Comparison of ENCODE assay signal across 24 cellular contexts in the genomic region with DNA sequence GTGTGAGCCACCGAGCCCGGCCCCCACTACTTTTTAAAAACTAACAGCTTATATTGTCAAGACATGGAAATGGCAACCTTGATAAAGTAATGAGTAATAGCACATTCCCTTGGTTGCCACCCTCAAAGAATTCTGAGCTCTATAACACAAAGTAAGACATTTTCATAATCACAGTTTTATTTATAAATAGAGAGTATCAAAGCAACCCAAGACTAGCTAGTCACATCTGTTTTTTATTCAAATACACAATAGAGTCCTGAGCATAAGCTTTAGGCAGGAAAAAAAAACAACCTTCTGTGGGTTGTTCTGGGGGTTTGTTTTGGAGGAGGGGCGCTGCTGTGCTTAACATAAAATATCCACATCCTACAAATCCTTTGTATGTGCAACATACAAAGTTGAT.
"Had no signal": no experiment of that assay in that cellular context is flagged by ENCODE, and none has a peak within 500 bp of the region (broad histone marks: within the 10 kb centered on the region; RNA-seq: fewer than 3 reads in every experiment).

No MANE protein-coding gene starts in this region.

- H3K4me1 ChIP-seq: body of pancreas, foreskin keratinocyte, pancreas, psoas muscle had no signal

- H3K27ac ChIP-seq: body of pancreas, foreskin keratinocyte, neutrophil, pancreas, psoas muscle, right atrium auricular region, spleen, thoracic aorta had no signal

- H3K27me3 Mint-ChIP-seq: activated naive CD4-positive, alpha-beta T cell treated with anti-CD3 and anti-CD28 coated beads, Interleukin-2, amount 10 ng/mL, durations not matched to agents 7 days and 5 days; memory B cell; T-cell; type B pancreatic cell had no signal

- H3K4me3 ChIP-seq: body of pancreas, pancreas, psoas muscle, right atrium auricular region, spleen, thoracic aorta had no signal

- H3K27me3 ChIP-seq: body of pancreas, foreskin keratinocyte, neutrophil, pancreas, right atrium auricular region, spleen had no signal

- ATAC-seq: body of pancreas, esophagus mucosa, foreskin keratinocyte, left colon, pancreas, psoas muscle, T-cell, WTC11 had no signal

- H3K9me3 ChIP-seq: body of pancreas, neutrophil, pancreas, psoas muscle, right atrium auricular region, spleen, thoracic aorta had no signal

- DNase-seq: activated CD4-positive, alpha-beta T cell treated with anti-CD3 and anti-CD28 coated beads for 4 hours; activated CD4-positive, alpha-beta T cell treated with anti-CD3 and anti-CD28 coated beads, Interleukin-2, amount 50 U/mL, for 48 hours; activated effector memory CD4-positive, alpha-beta T cell treated with anti-CD3 and anti-CD28 coated beads, Interleukin-2, amount 50 U/mL, for 16 hours; activated naive CD4-positive, alpha-beta T cell treated with anti-CD3 and anti-CD28 coated beads, Interleukin-2, amount 10 ng/mL, durations not matched to agents 7 days and 5 days; anterior cingulate cortex; body of pancreas; dermis blood vessel endothelial cell; effector memory CD4-positive, alpha-beta T cell; foreskin keratinocyte; left colon; pancreas; psoas muscle; spleen; stimulated activated CD4-positive, alpha-beta T cell treated with anti-CD3 and anti-CD28 coated beads, Interleukin-4, amount 100 ng/mL, for 1 hour; stimulated activated naive CD4-positive, alpha-beta T cell treated with Interleukin-2 at 50 U/mL for 16 hours; T-cell had no signal

- H3K4me3 Mint-ChIP-seq: activated naive CD4-positive, alpha-beta T cell treated with anti-CD3 and anti-CD28 coated beads, Interleukin-2, amount 10 ng/mL, durations not matched to agents 7 days and 5 days; memory B cell; nephron; T-cell; type B pancreatic cell; WTC11 had no signal

- H3K27ac Mint-ChIP-seq: memory B cell, nephron, T-cell, type B pancreatic cell, WTC11 had no signal

- H3K4me1 Mint-ChIP-seq: memory B cell, nephron, WTC11 had no signal

- H3K9me3 Mint-ChIP-seq: activated naive CD4-positive, alpha-beta T cell treated with anti-CD3 and anti-CD28 coated beads, Interleukin-2, amount 10 ng/mL, durations not matched to agents 7 days and 5 days; memory B cell; nephron; T-cell; type B pancreatic cell; WTC11 had no signal
